1 cellular context compared by ENCODE assay signal in the genomic region with DNA sequence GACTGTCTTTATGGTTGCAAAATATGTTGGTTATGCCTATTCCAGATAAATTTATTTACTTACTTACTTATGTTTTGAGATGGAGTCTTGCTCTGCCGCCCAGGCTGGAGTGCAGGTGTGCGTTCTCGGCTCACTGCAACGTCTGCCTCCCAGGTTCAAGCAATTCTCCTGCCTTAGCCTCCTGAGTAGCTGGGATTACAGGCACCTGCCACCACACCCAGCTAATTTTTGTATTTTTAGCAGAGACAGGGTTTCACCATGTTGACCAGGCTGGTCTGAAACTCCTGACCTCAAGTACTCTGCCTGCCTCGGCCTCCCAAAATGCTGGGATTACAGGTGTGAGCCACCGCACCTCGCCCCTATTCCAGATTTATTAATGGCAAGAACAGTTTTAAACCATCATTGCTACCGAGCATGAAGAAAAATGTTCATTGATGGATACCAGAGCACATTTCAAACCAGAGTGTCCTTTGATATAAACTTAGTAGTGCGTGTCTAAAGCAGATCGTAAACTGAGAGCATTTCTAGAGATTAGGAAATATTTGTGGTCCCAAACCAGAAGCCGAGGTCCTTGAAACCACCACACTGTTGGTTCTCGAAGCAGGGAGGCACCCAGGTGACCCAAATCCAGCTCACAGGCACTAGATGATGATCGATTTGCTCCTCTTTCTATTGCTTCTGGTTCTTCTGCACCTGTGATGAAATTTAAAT.
TF ChIP-seq lines count a peak whose summit lies in the region.

No MANE protein-coding gene starts in this region.

TF ChIP-seq in GM23338, 12 proteins besides CTCF, POLR2A, EP300 and RAD21 (continued from another document):
- TF ChIP-seq, protein P1, sequence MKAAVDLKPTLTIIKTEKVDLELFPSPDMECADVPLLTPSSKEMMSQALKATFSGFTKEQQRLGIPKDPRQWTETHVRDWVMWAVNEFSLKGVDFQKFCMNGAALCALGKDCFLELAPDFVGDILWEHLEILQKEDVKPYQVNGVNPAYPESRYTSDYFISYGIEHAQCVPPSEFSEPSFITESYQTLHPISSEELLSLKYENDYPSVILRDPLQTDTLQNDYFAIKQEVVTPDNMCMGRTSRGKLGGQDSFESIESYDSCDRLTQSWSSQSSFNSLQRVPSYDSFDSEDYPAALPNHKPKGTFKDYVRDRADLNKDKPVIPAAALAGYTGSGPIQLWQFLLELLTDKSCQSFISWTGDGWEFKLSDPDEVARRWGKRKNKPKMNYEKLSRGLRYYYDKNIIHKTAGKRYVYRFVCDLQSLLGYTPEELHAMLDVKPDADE (IDR thresholded peaks at IDR 0.05) = no peak
- TF ChIP-seq ZNF331 (CRISPR knock-in tag; IDR thresholded peaks at IDR 0.05; ENCODE audit: low read depth) (no peak), STAT1 (IDR thresholded peaks at IDR 0.05; ENCODE audit: unreplicated experiment) (no peak), NANOG (IDR thresholded peaks at IDR 0.05; ENCODE audit: borderline replicate concordance) (no peak), ZNF114 (CRISPR knock-in tag; IDR thresholded peaks at IDR 0.05) (no peak)
